In genomic region chr1:2277741-2278488, GRCh38 we compare ENCODE assay signal across 10 cellular contexts. TPM values are rescaled to one million over a fixed set of nuclear protein-coding genes. Genes with fewer than 3 reads are reported as not detected.
DNase-seq lines count a peak whose midpoint lies in the region; ATAC-seq and TF ChIP-seq lines count a peak whose summit lies in the region.
"Had no signal": no experiment of that assay in that cellular context is flagged by ENCODE, and none has a peak within 500 bp of the region (broad histone marks: within the 10 kb centered on the region; RNA-seq: fewer than 3 reads in every experiment).

No MANE protein-coding gene starts in this region.

- peak overlapping the region; percentile 99 for H3K23ac ChIP-seq in neuronal stem cell (ENCODE audit: low read depth, low read length, poor library complexity)

- H2BK15ac ChIP-seq in neuronal stem cell (ENCODE audit: low read length) = peak overlapping the region; percentile 69

- no peak for TF ChIP-seq POLR2A in heart left ventricle (IDR thresholded peaks at IDR 0.05)

- H3K4me3 ChIP-seq in RWPE2 (ENCODE audit: severe bottlenecking) = no peak overlapping the region
- H3K4me3 ChIP-seq in heart left ventricle = no peak overlapping the region
- peak overlapping the region in 1 of 2 donors; percentile 15 for H3K4me3 ChIP-seq in neuronal stem cell (ENCODE audit: low read length in 2 of 2)
- H3K4me3 ChIP-seq in PC-9 = no peak overlapping the region

- POLR2A ChIA-PET in PC-9 (lab: Charles Lee; ENCODE audit: unreplicated experiment) = no interaction called here

- peak overlapping the region; percentile 60 for H4K91ac ChIP-seq in neuronal stem cell (ENCODE audit: low read depth, low read length, poor library complexity)

- H2AFZ ChIP-seq in neuronal stem cell (ENCODE audit: low read length) = no peak overlapping the region
- H2AFZ ChIP-seq in PC-9 = no peak overlapping the region

- no peak for TF ChIP-seq CTCF in RWPE2 (IDR thresholded peaks at IDR 0.05; ENCODE audit: poor library complexity, severe bottlenecking)
- TF ChIP-seq CTCF in heart left ventricle (IDR thresholded peaks at IDR 0.05) = no peak
- no peak for TF ChIP-seq CTCF in PC-9 (conservative IDR thresholded peaks at IDR 0.05)

- intact Hi-C loops in heart left ventricle (cut with DNase I) = loop anchor here in 2 of 10 donors (5.0 kb wide), 2 partner anchors 34 to 46 kb away; no protein-coding TSS in a partner anchor
- intact Hi-C loops in PC-9 (cut with micrococcal nuclease; ENCODE audit: unreplicated experiment) = no loop called here

- H3K79me2 ChIP-seq in PC-9 (ENCODE audit: low read depth) = peaks cover 40% of the 10 kb centered on the region

- no TSS peak for BruUV-seq in PC-9 (replicated peaks; lab: Mats Ljungman, UMichigan)

- peak overlapping the region; percentile 75 for H3K14ac ChIP-seq in neuronal stem cell (ENCODE audit: low read length)

- H3K9me2 ChIP-seq in PC-9 (ENCODE audit: insufficient read depth) = no peaks in the 10 kb centered on the region

- peak overlapping the region; percentile 100 for H2BK12ac ChIP-seq in neuronal stem cell (ENCODE audit: low read length)

- H3K27ac ChIP-seq in RWPE2 (ENCODE audit: poor library complexity, severe bottlenecking) (peak overlapping the region; percentile 8), heart left ventricle (peak overlapping the region in 10 of 12 donors; percentile 10 to 82 (median 72)), neuronal stem cell (replicated peaks; ENCODE audit: low read length) (peak overlapping the region; percentile 93), PC-9 (no peak overlapping the region)

- peak overlapping the region; percentile 99 for H3K18ac ChIP-seq in neuronal stem cell (ENCODE audit: low read length)

- H3K4me1 ChIP-seq in RWPE2 (ENCODE audit: insufficient read depth, poor library complexity, severe bottlenecking) (no peaks in the 10 kb centered on the region), heart left ventricle (peaks cover 29 to 78% (median 72%) of the 10 kb centered on the region in 12 donors), neuronal stem cell (ENCODE audit: control insufficient read depth in 2 of 2, insufficient read depth in 1 of 2, low read depth in 1 of 2, low read length in 2 of 2) (peaks cover 42 to 58% of the 10 kb centered on the region in 2 donors), PC-9 (replicated peaks; ENCODE audit: insufficient read depth) (no peaks in the 10 kb centered on the region)
- H3K4me1 ChIP-seq: BE2C had no signal

- ATAC-seq in RWPE2 (ENCODE audit: low read depth) (peak; percentile 26; the same call in 1 of the 3 replicates), heart left ventricle (peak in 3 of 4 donors; percentile 12 to 23 (median 20)), HG03442 (IDR thresholded peaks at IDR 0.05; ENCODE audit: unreplicated experiment) (no peak)

- H2BK5ac ChIP-seq in neuronal stem cell (ENCODE audit: low read length) = peak overlapping the region; percentile 96

- H3K4me2 ChIP-seq in neuronal stem cell (ENCODE audit: insufficient read depth, low read length, poor library complexity, severe bottlenecking) (no peak overlapping the region), PC-9 (no peak overlapping the region)

- peak overlapping the region; percentile 99 for H2AK5ac ChIP-seq in neuronal stem cell (ENCODE audit: low read depth, low read length)

- H3K4ac ChIP-seq in neuronal stem cell (ENCODE audit: low read length) = peak overlapping the region; percentile 97

- no peaks in the 10 kb centered on the region for H3K27me3 ChIP-seq in RWPE2 (ENCODE audit: insufficient read depth, poor library complexity, severe bottlenecking)
- H3K27me3 ChIP-seq in heart left ventricle = no peaks in the 10 kb centered on the region
- peaks cover 0 to 3% (median 0%) of the 10 kb centered on the region in 3 experiments for H3K27me3 ChIP-seq in neuronal stem cell (ENCODE audit: control insufficient read depth in 3 of 3, insufficient read depth in 3 of 3, low read depth in 1 of 3, low read length in 3 of 3)
- no peaks in the 10 kb centered on the region for H3K27me3 ChIP-seq in PC-9 (ENCODE audit: insufficient read depth, low read depth)
- H3K27me3 ChIP-seq: BE2C had no signal

- H4K8ac ChIP-seq in neuronal stem cell (ENCODE audit: low read depth, low read length) = no peak overlapping the region

- DNase-seq in AG20443 (ENCODE audit: low spot score) (peak; percentile 52), RWPE2 (ENCODE audit: low spot score) (no peak), heart left ventricle (peak in 2 of 5 donors; percentile 43 to 57), neuronal stem cell (ENCODE audit: low spot score) (no peak), PC-9 (no peak), NCI-H345 treated with DMSO at 0.1 percent for 48 hours (lab: John Stamatoyannopoulos, UW; ENCODE audit: unreplicated experiment) (no peak)
- no peak for DNase-seq in activated CD8-positive, alpha-beta memory T cell treated with anti-CD3 and anti-CD28 coated beads for 24 hours
- DNase-seq: BE2C, foreskin melanocyte had no signal

- CTCF ChIA-PET in PC-9 (lab: Charles Lee) = no interaction called here

- H3F3A ChIP-seq in PC-9 (ENCODE audit: insufficient read depth, low read depth) = 0 out of 2 replicates have a peak, but pooled peaks cover 7% of the 10 kb centered on the region

- peak overlapping the region; percentile 84 for H2BK120ac ChIP-seq in neuronal stem cell (ENCODE audit: low read depth, low read length)

- peak overlapping the region; percentile 83 for H3K9ac ChIP-seq in neuronal stem cell (ENCODE audit: low read depth, low read length, poor library complexity)

- WGBS in heart left ventricle, 4 donors = 76 to 93% (median 87%) methylated on average over 10 to 25 of the region's 25 CpGs
- WGBS in neuronal stem cell (ENCODE audit: extremely low coverage in 2 of 2, insufficient read length in 2 of 2, insufficient replicate concordance in 1 of 2), 2 donors = no CpG with 5 or more reads among the region's 25 CpGs

- H3K9me3 ChIP-seq in RWPE2 (ENCODE audit: severe bottlenecking) (no peaks in the 10 kb centered on the region), heart left ventricle (no peaks in the 10 kb centered on the region), neuronal stem cell (replicated peaks in 1 of 2; ENCODE audit: control insufficient read depth in 2 of 2, insufficient read depth in 1 of 2, low read depth in 1 of 2, low read length in 2 of 2) (peaks cover 5% of the 10 kb centered on the region in 2 donors), PC-9 (ENCODE audit: insufficient read depth, low read depth) (no peaks in the 10 kb centered on the region)
- H3K9me3 ChIP-seq: BE2C had no signal

- H4K20me1 ChIP-seq in PC-9 (ENCODE audit: insufficient read depth) = peaks cover 37% of the 10 kb centered on the region

- H3K36me3 ChIP-seq in RWPE2 (ENCODE audit: low read depth) = peaks cover 12% of the 10 kb centered on the region; the same call in 1 of the 2 replicates
- peaks cover 0 to 12% (median 0%) of the 10 kb centered on the region in 9 donors for H3K36me3 ChIP-seq in heart left ventricle
- H3K36me3 ChIP-seq in neuronal stem cell (replicated peaks in 1 of 2; ENCODE audit: control insufficient read depth in 2 of 2, insufficient read depth in 2 of 2, low read length in 2 of 2) = peaks cover 7 to 22% of the 10 kb centered on the region in 2 donors
- H3K36me3 ChIP-seq in PC-9 (ENCODE audit: low read depth) = no peaks in the 10 kb centered on the region
- H3K36me3 ChIP-seq: BE2C had no signal

- H3K79me1 ChIP-seq in neuronal stem cell (ENCODE audit: low read depth, low read length) = peaks cover 46% of the 10 kb centered on the region

RNA-seq across cellular contexts. Expression of gene SKI, which starts 49.8 kb away (rescaled TPM):
- total RNA-seq in heart left ventricle = 10 to 100 TPM; 28.8 to 52.7 (median 41.3) TPM
- polyA plus RNA-seq in heart left ventricle = 10 to 100 TPM; 16.9 to 28.7 TPM
- polyA plus RNA-seq in neuronal stem cell (2013, experiment 1 of 2) = 37.5 TPM
- 41.3 TPM for polyA plus RNA-seq in neuronal stem cell (2013, experiment 2 of 2)
- 36.2 and 39.1 TPM in 2 replicates for total RNA-seq in PC-9 (2021)
